In the genomic region with DNA sequence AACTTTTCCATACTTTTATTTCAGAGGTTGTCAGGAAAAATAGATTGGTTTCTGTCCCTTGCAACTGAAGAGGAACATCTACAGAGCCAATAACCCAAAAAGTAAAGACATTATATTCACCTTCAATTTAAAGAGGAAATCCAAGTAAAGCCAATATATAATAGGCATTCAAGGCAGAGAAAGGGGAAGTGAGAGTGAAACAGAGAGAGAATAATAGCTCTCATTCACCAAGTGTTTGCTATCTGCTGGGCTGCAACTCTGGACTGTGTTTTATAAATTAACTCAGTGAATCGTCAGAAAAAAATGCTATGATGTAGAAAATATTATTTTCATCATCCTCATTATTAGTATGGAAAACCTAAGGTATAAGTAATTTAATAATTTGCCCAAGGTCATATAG, we compare ENCODE assay signal across 11 cellular contexts.
DNase-seq lines count a peak whose midpoint lies in the region; ATAC-seq and TF ChIP-seq lines count a peak whose summit lies in the region.
"Had no signal": no experiment of that assay in that cellular context is flagged by ENCODE, and none has a peak within 500 bp of the region (broad histone marks: within the 10 kb centered on the region; RNA-seq: fewer than 3 reads in every experiment).

No MANE protein-coding gene starts in this region.

- H3K4me1 Mint-ChIP-seq in natural killer cell treated with Interleukin-12 subunit alpha and Interleukin-12 subunit beta and Interleukin-15 and Interleukin-18, amount 100 ng/mL, for 72 hours (ENCODE audit: low read depth in 2 of 2) = no peaks in the 10 kb centered on the region
- H3K4me1 Mint-ChIP-seq: activated CD8-positive, alpha-beta memory T cell treated with anti-CD3 and anti-CD28 coated beads, Interleukin-2, amount 10 ng/mL, durations not matched to agents 7 days and 5 days had no signal

- no peak overlapping the region for H3K27ac ChIP-seq in vagina
- H3K27ac ChIP-seq: ascending aorta had no signal

- no peaks in the 10 kb centered on the region for H3K36me3 ChIP-seq in vagina
- H3K36me3 ChIP-seq: ascending aorta had no signal

- intact Hi-C loops in vagina (cut with DNase I) (no loop called here), posterior vena cava (cut with DNase I) (no loop called here)

- peak; percentile 94 for ATAC-seq in GM19438 (IDR thresholded peaks at IDR 0.05; ENCODE audit: low read depth, unreplicated experiment)
- peak; percentile 99 for ATAC-seq in HG02885 (IDR thresholded peaks at IDR 0.05; ENCODE audit: poor library complexity, unreplicated experiment)
- ATAC-seq in HG03575 (IDR thresholded peaks at IDR 0.05; ENCODE audit: extremely low read depth, insufficient number of reproducible peaks, low FRiP score, unreplicated experiment) = peak; percentile 98
- ATAC-seq in natural killer cell treated with Interleukin-12 subunit alpha and Interleukin-12 subunit beta and Interleukin-15 and Interleukin-18, amount 100 ng/mL, for 72 hours = no peak
- ATAC-seq: activated CD8-positive, alpha-beta memory T cell treated with anti-CD3 and anti-CD28 coated beads, Interleukin-2, amount 10 ng/mL, durations not matched to agents 7 days and 5 days had no signal

- H3K27me3 Mint-ChIP-seq in natural killer cell treated with Interleukin-12 subunit alpha and Interleukin-12 subunit beta and Interleukin-15 and Interleukin-18, amount 100 ng/mL, for 72 hours = no peaks in the 10 kb centered on the region
- H3K27me3 Mint-ChIP-seq: activated CD8-positive, alpha-beta memory T cell treated with anti-CD3 and anti-CD28 coated beads, Interleukin-2, amount 10 ng/mL, durations not matched to agents 7 days and 5 days had no signal

- no peaks in the 10 kb centered on the region for H3K9me3 ChIP-seq in vagina
- H3K9me3 ChIP-seq: ascending aorta had no signal

- no peaks in the 10 kb centered on the region for H3K27me3 ChIP-seq in vagina
- H3K27me3 ChIP-seq: ascending aorta had no signal

- peak; percentile 24 for DNase-seq in GM12865 (ENCODE audit: low read depth)
- no peak for DNase-seq in natural killer cell treated with Interleukin-12 subunit alpha and Interleukin-12 subunit beta and Interleukin-15 and Interleukin-18, amount 100 ng/mL, for 72 hours (ENCODE audit: low spot score)
- no peak for DNase-seq in vagina (ENCODE audit: extremely low spot score in 2 of 2)
- no peak for DNase-seq in posterior vena cava (ENCODE audit: low spot score)
- DNase-seq in NCI-H2227 (lab: John Stamatoyannopoulos, UW; ENCODE audit: unreplicated experiment) = no peak
- DNase-seq: activated CD8-positive, alpha-beta memory T cell treated with anti-CD3 and anti-CD28 coated beads, Interleukin-2, amount 10 ng/mL, durations not matched to agents 7 days and 5 days; NCI-H1930 had no signal

- TF ChIP-seq CTCF in GM12865 (IDR thresholded peaks at IDR 0.05; ENCODE audit: insufficient read depth, low read depth, low read length, missing control alignments) (no peak), vagina (IDR thresholded peaks at IDR 0.05) (no peak)

- no peak overlapping the region for H3K27ac Mint-ChIP-seq in natural killer cell treated with Interleukin-12 subunit alpha and Interleukin-12 subunit beta and Interleukin-15 and Interleukin-18, amount 100 ng/mL, for 72 hours
- H3K27ac Mint-ChIP-seq: activated CD8-positive, alpha-beta memory T cell treated with anti-CD3 and anti-CD28 coated beads, Interleukin-2, amount 10 ng/mL, durations not matched to agents 7 days and 5 days had no signal

- H3K9me3 Mint-ChIP-seq in natural killer cell treated with Interleukin-12 subunit alpha and Interleukin-12 subunit beta and Interleukin-15 and Interleukin-18, amount 100 ng/mL, for 72 hours = peaks cover 8% of the 10 kb centered on the region

- no peaks in the 10 kb centered on the region for H3K36me3 Mint-ChIP-seq in natural killer cell treated with Interleukin-12 subunit alpha and Interleukin-12 subunit beta and Interleukin-15 and Interleukin-18, amount 100 ng/mL, for 72 hours
- H3K36me3 Mint-ChIP-seq: activated CD8-positive, alpha-beta memory T cell treated with anti-CD3 and anti-CD28 coated beads, Interleukin-2, amount 10 ng/mL, durations not matched to agents 7 days and 5 days had no signal

- no peak for TF ChIP-seq POLR2A in vagina (IDR thresholded peaks at IDR 0.05)

- H3K4me3 ChIP-seq in GM12865 (ENCODE audit: low read depth, low read length) (no peak overlapping the region), vagina (no peak overlapping the region)
- H3K4me3 ChIP-seq: ascending aorta had no signal

- no peak overlapping the region for H3K4me3 Mint-ChIP-seq in natural killer cell treated with Interleukin-12 subunit alpha and Interleukin-12 subunit beta and Interleukin-15 and Interleukin-18, amount 100 ng/mL, for 72 hours
- H3K4me3 Mint-ChIP-seq: activated CD8-positive, alpha-beta memory T cell treated with anti-CD3 and anti-CD28 coated beads, Interleukin-2, amount 10 ng/mL, durations not matched to agents 7 days and 5 days had no signal

- H3K4me1 ChIP-seq in vagina = no peaks in the 10 kb centered on the region
- H3K4me1 ChIP-seq: ascending aorta had no signal

Comparison
In these comparisons a context has a peak if more than half of its experiments do, and no peak if none do; other contexts are left out.
1. ATAC-seq: peak in GM19438 (single experiment), HG02885 (single experiment) and HG03575 (single experiment); none in natural killer cell treated with Interleukin-12 subunit alpha and Interleukin-12 subunit beta and Interleukin-15 and Interleukin-18, amount 100 ng/mL, for 72 hours (0 of 2).